13 cellular contexts compared by ENCODE assay signal in genomic region chr2:165868211-165868610, GRCh38.
DNase-seq lines count a peak whose midpoint lies in the region; ATAC-seq, FAIRE-seq and TF ChIP-seq lines count a peak whose summit lies in the region.
"Had no signal": no experiment of that assay in that cellular context is flagged by ENCODE, and none has a peak within 500 bp of the region (broad histone marks: within the 10 kb centered on the region; RNA-seq: fewer than 3 reads in every experiment).

No MANE protein-coding gene starts in this region.

- no peak overlapping the region for H3K4me2 ChIP-seq in K562 (ENCODE audit: insufficient read depth, low read length)

- H4K20me1 ChIP-seq in K562 (replicated peaks; ENCODE audit: control insufficient read depth, insufficient read depth, low read length): no peaks in the 10 kb centered on the region

- H3K36me3 ChIP-seq in K562 (ENCODE audit: control insufficient read depth, insufficient read depth, low read length) (0 out of 3 replicates have a peak, but pooled peaks cover under 1% of the 10 kb centered on the region), right lobe of liver (no peaks in the 10 kb centered on the region), stomach (peaks cover 6 to 16% (median 11%) of the 10 kb centered on the region in 4 donors)

- H2AFZ ChIP-seq in K562 (ENCODE audit: low read depth, low read length): no peak overlapping the region

- no peak overlapping the region for H3K9ac ChIP-seq in K562 (ENCODE audit: insufficient read depth in 1 of 2, low read depth in 2 of 2, low read length in 2 of 2)

- H3K27ac ChIP-seq in K562 (ENCODE audit: extremely low read depth, low read depth, low read length): no peak overlapping the region
- no peak overlapping the region for H3K27ac ChIP-seq in right lobe of liver
- no peak overlapping the region for H3K27ac ChIP-seq in stomach
- H3K27ac ChIP-seq: esophagus squamous epithelium had no signal

- TF ChIP-seq RAD21 in K562 (CRISPR knock-in tag; conservative IDR thresholded peaks at IDR 0.05 in 1 of 2, IDR thresholded peaks at IDR 0.05 in 1 of 2): no peak

- no peak for FAIRE-seq in K562 (lab: Jason Lieb, UNC)

- H3K9me1 ChIP-seq in K562 (ENCODE audit: control insufficient read depth, insufficient read depth, low read length): no peaks in the 10 kb centered on the region

- no peaks in the 10 kb centered on the region for H3K79me2 ChIP-seq in K562 (ENCODE audit: control insufficient read depth, insufficient read depth, low read length)

- H3K27me3 ChIP-seq in K562 (ENCODE audit: control insufficient read depth in 2 of 2, insufficient read depth in 2 of 2, low read length in 2 of 2) (no peaks in the 10 kb centered on the region), right lobe of liver (no peaks in the 10 kb centered on the region), stomach (no peaks in the 10 kb centered on the region)
- H3K27me3 ChIP-seq: esophagus squamous epithelium had no signal

- DNase-seq in NCI-H1092 treated with DMSO at 0.1 percent for 48 hours (lab: John Stamatoyannopoulos, UW): peak; percentile 54
- DNase-seq in NCI-H2227 treated with DMSO at 0.1 percent for 48 hours (lab: John Stamatoyannopoulos, UW): peak; percentile 97
- DNase-seq in K562 (ENCODE audit: extremely low read depth in 1 of 4, low spot score in 3 of 4): no peak
- DNase-seq in retinal pigment epithelial cell (ENCODE audit: low read depth): peak; percentile 22
- DNase-seq in right lobe of liver: no peak
- no peak for DNase-seq in epidermal melanocyte (ENCODE audit: insufficient read length, low spot score)
- DNase-seq in stomach: no peak
- DNase-seq: CD4-positive, alpha-beta memory T cell; cortex of kidney; esophagus squamous epithelium; mammary epithelial cell; PC-3 had no signal

- in situ Hi-C loops in K562 (cut with MboI): no loop called here

- intact Hi-C loops in K562 (cut with micrococcal nuclease) (no loop called here), right lobe of liver (cut with DNase I) (no loop called here), stomach (cut with DNase I; ENCODE audit: low total_unique reads) (no loop called here)

- TF ChIP-seq POLR2A in K562 (conservative IDR thresholded peaks at IDR 0.05) (no peak), right lobe of liver (IDR thresholded peaks at IDR 0.05) (no peak), stomach (IDR thresholded peaks at IDR 0.05) (no peak)

- H3K4me3 ChIP-seq in K562: no peak overlapping the region
- no peak overlapping the region for H3K4me3 ChIP-seq in retinal pigment epithelial cell (ENCODE audit: low read length)
- H3K4me3 ChIP-seq in right lobe of liver: no peak overlapping the region
- H3K4me3 ChIP-seq in stomach: no peak overlapping the region
- H3K4me3 ChIP-seq: esophagus squamous epithelium had no signal

- TF ChIP-seq EP300 in K562 (IDR thresholded peaks at IDR 0.05; ENCODE audit: low read length): no peak
- no peak for TF ChIP-seq EP300 in stomach (IDR thresholded peaks at IDR 0.05)

- no TSS peak for BruUV-seq in K562 (replicated peaks; lab: Mats Ljungman, UMichigan)

- POLR2A ChIA-PET in K562 (lab: Yijun Ruan, JAX): interaction anchor here (1.0 kb wide), 1 partner anchor 51 kb away, joined by 3 read pairs; no protein-coding TSS in a partner anchor

- H3K4me1 ChIP-seq in K562 (replicated peaks in 1 of 2; ENCODE audit: control insufficient read depth in 2 of 2, insufficient read depth in 2 of 2, low read length in 2 of 2) (no peaks in the 10 kb centered on the region), right lobe of liver (no peaks in the 10 kb centered on the region), stomach (no peaks in the 10 kb centered on the region)
- H3K4me1 ChIP-seq: esophagus squamous epithelium had no signal

- TF ChIP-seq CTCF in K562 (IDR thresholded peaks at IDR 0.05 in 2 of 3, conservative IDR thresholded peaks at IDR 0.05 in 1 of 3; ENCODE audit: insufficient read depth in 2 of 3, low read depth in 1 of 3, low read length in 3 of 3) (no peak), retinal pigment epithelial cell (conservative IDR thresholded peaks at IDR 0.05; ENCODE audit: low read depth, low read length) (no peak), right lobe of liver (IDR thresholded peaks at IDR 0.05) (no peak), stomach (IDR thresholded peaks at IDR 0.05) (no peak)

- ATAC-seq in K562 (no peak), right lobe of liver (no peak)
- ATAC-seq: HCT116, PC-3 had no signal

- CTCF ChIA-PET in K562 (lab: Yijun Ruan, JAX; ENCODE audit: low intra/inter-chr PET ratio): no interaction called here

- WGBS in K562 (ENCODE audit: insufficient coverage, low coverage, missing lambda C conversion rate): 71% methylated on average over 4 of the region's 4 CpGs
- 71% methylated on average over 4 of the region's 4 CpGs for WGBS in right lobe of liver (ENCODE audit: insufficient coverage, low coverage, low lambda C conversion rate, missing lambda C conversion rate)
- WGBS in stomach, 5 donors: 57 to 64% (median 59%) methylated on average over 4 of the region's 4 CpGs

- H3K9me3 ChIP-seq in K562 (replicated peaks; ENCODE audit: control insufficient read depth, insufficient read depth, low read depth, low read length) (no peaks in the 10 kb centered on the region), right lobe of liver (no peaks in the 10 kb centered on the region), stomach (no peaks in the 10 kb centered on the region)
- H3K9me3 ChIP-seq: esophagus squamous epithelium had no signal

TF ChIP-seq in K562, 482 proteins besides CTCF, POLR2A, EP300 and RAD21:
- TF ChIP-seq, protein P1, sequence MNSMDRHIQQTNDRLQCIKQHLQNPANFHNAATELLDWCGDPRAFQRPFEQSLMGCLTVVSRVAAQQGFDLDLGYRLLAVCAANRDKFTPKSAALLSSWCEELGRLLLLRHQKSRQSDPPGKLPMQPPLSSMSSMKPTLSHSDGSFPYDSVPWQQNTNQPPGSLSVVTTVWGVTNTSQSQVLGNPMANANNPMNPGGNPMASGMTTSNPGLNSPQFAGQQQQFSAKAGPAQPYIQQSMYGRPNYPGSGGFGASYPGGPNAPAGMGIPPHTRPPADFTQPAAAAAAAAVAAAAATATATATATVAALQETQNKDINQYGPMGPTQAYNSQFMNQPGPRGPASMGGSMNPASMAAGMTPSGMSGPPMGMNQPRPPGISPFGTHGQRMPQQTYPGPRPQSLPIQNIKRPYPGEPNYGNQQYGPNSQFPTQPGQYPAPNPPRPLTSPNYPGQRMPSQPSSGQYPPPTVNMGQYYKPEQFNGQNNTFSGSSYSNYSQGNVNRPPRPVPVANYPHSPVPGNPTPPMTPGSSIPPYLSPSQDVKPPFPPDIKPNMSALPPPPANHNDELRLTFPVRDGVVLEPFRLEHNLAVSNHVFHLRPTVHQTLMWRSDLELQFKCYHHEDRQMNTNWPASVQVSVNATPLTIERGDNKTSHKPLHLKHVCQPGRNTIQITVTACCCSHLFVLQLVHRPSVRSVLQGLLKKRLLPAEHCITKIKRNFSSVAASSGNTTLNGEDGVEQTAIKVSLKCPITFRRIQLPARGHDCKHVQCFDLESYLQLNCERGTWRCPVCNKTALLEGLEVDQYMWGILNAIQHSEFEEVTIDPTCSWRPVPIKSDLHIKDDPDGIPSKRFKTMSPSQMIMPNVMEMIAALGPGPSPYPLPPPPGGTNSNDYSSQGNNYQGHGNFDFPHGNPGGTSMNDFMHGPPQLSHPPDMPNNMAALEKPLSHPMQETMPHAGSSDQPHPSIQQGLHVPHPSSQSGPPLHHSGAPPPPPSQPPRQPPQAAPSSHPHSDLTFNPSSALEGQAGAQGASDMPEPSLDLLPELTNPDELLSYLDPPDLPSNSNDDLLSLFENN (IDR thresholded peaks at IDR 0.05; ENCODE audit: low read depth in 2 of 2, low read length in 2 of 2): no peak
- TF ChIP-seq NFIC (IDR thresholded peaks at IDR 0.05) (peak; percentile 65), SETDB1 (IDR thresholded peaks at IDR 0.05; ENCODE audit: low read length) (no peak), POLR3A (IDR thresholded peaks at IDR 0.05; ENCODE audit: borderline replicate concordance, extremely low read depth, insufficient read depth, insufficient read length) (no peak)

Comparison
In these comparisons a context has a peak if more than half of its experiments do, and no peak if none do; other contexts are left out.
1. DNase-seq: peak in NCI-H1092 treated with DMSO at 0.1 percent for 48 hours (single experiment), NCI-H2227 treated with DMSO at 0.1 percent for 48 hours (single experiment) and retinal pigment epithelial cell (single experiment); none in K562 (0 of 4), right lobe of liver (0 of 3), epidermal melanocyte (single experiment) and stomach (single experiment).